ENCODE assay signal across 1 cellular context in the genomic region with DNA sequence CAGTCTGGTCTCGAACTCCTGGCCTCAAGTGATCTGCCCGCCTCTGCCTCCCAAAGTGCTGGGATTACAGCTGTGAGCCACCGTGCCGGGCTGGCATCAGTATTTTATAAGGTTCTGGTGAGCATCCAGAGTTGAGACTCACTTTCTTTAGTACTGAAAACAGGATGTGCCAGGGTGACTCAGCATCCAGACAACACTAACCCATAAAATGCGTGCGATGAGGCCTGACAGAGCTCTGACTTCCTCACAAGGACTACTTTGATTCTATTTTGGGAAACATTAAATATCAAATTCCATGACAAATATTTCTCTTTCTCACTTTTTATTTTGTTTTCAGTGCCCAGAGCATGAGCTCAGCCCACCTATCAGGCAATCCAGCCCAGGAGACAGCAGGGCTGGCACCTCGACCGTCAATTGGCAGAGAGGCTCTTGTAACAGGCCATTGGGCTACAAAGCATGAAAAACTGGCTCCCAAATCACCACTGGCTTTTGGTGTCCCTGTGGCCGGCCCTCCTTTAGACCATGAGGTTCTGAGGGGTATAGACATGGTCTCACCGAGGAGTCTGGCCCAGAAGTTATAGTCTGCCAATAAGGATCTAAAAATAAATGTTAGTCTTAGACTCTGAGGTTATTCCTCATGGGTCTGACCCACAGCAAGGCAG.
TF ChIP-seq lines count a peak whose summit lies in the region.

No MANE protein-coding gene starts in this region.

TF ChIP-seq in GM23338, 12 proteins besides CTCF, POLR2A, EP300 and RAD21 (continued from another document):
- TF ChIP-seq, protein P1, sequence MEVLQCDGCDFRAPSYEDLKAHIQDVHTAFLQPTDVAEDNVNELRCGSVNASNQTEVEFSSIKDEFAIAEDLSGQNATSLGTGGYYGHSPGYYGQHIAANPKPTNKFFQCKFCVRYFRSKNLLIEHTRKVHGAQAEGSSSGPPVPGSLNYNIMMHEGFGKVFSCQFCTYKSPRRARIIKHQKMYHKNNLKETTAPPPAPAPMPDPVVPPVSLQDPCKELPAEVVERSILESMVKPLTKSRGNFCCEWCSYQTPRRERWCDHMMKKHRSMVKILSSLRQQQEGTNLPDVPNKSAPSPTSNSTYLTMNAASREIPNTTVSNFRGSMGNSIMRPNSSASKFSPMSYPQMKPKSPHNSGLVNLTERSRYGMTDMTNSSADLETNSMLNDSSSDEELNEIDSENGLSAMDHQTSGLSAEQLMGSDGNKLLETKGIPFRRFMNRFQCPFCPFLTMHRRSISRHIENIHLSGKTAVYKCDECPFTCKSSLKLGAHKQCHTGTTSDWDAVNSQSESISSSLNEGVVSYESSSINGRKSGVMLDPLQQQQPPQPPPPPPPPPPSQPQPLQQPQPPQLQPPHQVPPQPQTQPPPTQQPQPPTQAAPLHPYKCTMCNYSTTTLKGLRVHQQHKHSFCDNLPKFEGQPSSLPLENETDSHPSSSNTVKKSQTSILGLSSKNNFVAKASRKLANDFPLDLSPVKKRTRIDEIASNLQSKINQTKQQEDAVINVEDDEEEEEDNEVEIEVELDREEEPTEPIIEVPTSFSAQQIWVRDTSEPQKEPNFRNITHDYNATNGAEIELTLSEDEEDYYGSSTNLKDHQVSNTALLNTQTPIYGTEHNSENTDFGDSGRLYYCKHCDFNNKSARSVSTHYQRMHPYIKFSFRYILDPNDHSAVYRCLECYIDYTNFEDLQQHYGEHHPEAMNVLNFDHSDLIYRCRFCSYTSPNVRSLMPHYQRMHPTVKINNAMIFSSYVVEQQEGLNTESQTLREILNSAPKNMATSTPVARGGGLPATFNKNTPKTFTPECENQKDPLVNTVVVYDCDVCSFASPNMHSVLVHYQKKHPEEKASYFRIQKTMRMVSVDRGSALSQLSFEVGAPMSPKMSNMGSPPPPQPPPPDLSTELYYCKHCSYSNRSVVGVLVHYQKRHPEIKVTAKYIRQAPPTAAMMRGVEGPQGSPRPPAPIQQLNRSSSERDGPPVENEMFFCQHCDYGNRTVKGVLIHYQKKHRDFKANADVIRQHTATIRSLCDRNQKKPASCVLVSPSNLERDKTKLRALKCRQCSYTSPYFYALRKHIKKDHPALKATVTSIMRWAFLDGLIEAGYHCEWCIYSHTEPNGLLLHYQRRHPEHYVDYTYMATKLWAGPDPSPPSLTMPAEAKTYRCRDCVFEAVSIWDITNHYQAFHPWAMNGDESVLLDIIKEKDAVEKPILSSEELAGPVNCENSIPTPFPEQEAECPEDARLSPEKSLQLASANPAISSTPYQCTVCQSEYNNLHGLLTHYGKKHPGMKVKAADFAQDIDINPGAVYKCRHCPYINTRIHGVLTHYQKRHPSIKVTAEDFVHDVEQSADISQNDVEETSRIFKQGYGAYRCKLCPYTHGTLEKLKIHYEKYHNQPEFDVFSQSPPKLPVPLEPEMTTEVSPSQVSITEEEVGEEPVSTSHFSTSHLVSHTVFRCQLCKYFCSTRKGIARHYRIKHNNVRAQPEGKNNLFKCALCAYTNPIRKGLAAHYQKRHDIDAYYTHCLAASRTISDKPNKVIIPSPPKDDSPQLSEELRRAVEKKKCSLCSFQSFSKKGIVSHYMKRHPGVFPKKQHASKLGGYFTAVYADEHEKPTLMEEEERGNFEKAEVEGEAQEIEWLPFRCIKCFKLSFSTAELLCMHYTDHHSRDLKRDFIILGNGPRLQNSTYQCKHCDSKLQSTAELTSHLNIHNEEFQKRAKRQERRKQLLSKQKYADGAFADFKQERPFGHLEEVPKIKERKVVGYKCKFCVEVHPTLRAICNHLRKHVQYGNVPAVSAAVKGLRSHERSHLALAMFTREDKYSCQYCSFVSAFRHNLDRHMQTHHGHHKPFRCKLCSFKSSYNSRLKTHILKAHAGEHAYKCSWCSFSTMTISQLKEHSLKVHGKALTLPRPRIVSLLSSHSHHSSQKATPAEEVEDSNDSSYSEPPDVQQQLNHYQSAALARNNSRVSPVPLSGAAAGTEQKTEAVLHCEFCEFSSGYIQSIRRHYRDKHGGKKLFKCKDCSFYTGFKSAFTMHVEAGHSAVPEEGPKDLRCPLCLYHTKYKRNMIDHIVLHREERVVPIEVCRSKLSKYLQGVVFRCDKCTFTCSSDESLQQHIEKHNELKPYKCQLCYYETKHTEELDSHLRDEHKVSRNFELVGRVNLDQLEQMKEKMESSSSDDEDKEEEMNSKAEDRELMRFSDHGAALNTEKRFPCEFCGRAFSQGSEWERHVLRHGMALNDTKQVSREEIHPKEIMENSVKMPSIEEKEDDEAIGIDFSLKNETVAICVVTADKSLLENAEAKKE (CRISPR knock-in tag; IDR thresholded peaks at IDR 0.05), result no peak
- no peak for TF ChIP-seq CREB1 (CRISPR knock-in tag; IDR thresholded peaks at IDR 0.05; ENCODE audit: low read depth)
- no peak for TF ChIP-seq POLR2AphosphoS5 (IDR thresholded peaks at IDR 0.05; ENCODE audit: low read depth)
